8 cellular contexts compared by ENCODE assay signal in the genomic region with DNA sequence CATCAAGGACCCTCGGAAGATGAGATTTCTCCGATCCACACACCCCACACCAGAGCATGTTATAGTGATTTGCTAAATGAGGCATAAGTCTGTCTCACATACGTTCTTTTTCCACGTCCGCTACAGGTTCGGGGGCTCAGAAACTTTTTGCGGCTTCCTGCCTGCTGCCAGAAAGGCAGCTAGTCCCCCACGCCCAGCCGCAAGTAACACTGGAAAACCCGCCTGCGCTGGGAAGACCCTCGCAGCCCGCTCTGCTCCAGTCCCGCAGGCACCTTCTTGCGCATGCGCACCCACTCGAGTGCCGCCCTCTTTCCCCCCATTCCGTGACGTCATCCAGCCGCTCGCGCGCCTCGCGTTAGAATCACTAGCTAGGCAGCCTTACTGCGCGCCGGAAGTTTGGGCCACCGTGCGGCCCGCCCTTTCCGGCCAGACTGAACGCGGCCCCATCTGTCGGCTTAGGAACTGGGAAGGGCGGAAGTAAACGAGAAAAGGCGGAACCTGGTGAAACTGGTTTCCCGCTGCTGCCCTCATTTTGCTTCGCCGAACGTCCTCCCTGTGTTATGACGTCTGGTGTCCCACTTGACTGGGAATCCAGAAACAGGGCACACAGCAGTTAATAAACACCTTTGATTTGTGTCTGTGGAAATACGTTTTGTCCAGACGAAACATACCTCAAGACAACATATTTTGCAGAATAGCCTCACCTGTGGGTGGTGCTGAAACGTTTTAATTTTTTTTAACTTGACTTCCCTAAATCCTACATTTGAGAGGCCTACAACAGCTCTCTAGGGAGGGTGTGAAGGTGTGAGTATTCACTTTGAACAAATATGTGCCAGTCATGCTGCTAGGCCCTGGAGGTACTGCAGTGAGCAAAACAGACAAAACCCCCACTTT.
DNase-seq lines count a peak whose midpoint lies in the region; ATAC-seq and TF ChIP-seq lines count a peak whose summit lies in the region.

C1orf74 (minus strand) TSS at position 284 of the 894 bp plus-strand sequence. CDS start 925 bp downstream, outside the sequence.

- H3K36me3 Mint-ChIP-seq in central memory CD8-positive, alpha-beta T cell (ENCODE audit: insufficient read depth), result peaks cover 25% of the 10 kb centered on the region

- no peaks in the 10 kb centered on the region for H3K9me3 Mint-ChIP-seq in central memory CD8-positive, alpha-beta T cell

- peak within 1 kb of the TSS; percentile 98 for H3K27ac Mint-ChIP-seq in central memory CD8-positive, alpha-beta T cell (ENCODE audit: low read depth)

- H3K27me3 Mint-ChIP-seq in central memory CD8-positive, alpha-beta T cell, result peaks cover 12% of the 10 kb centered on the region

- H3K4me1 Mint-ChIP-seq in central memory CD8-positive, alpha-beta T cell, result peaks cover 18% of the 10 kb centered on the region

- H3K4me3 Mint-ChIP-seq in central memory CD8-positive, alpha-beta T cell, result peak within 1 kb of the TSS; percentile 86

- peak; percentile 98 for ATAC-seq in GM19025 (IDR thresholded peaks at IDR 0.05; ENCODE audit: low read depth, unreplicated experiment)
- peak; percentile 100 for ATAC-seq in HG03280 (IDR thresholded peaks at IDR 0.05; ENCODE audit: unreplicated experiment)
- ATAC-seq in central memory CD8-positive, alpha-beta T cell (replicated peaks; ENCODE audit: extremely low read depth, poor library complexity, severe bottlenecking), result peak; percentile 99

- no peak for TF ChIP-seq CTCF in AG09319 (IDR thresholded peaks at IDR 0.05; ENCODE audit: low read depth, low read length)

- DNase-seq in AG09319 (ENCODE audit: extremely low read depth, low read depth) (peak; percentile 94), NCI-H345 (lab: John Stamatoyannopoulos, UW) (peak; percentile 99), inferior parietal cortex (ENCODE audit: extremely low spot score) (peak; percentile 99), smooth muscle cell of the brain vasculature (ENCODE audit: low read depth, low spot score) (peak; percentile 95)
- peak; percentile 97 to 99 (median 98) for DNase-seq in activated CD4-positive, CD25-positive, alpha-beta regulatory T cell (lab: John Stamatoyannopoulos, UW)
- DNase-seq in central memory CD8-positive, alpha-beta T cell (ENCODE audit: low spot score in 2 of 2), result peak; percentile 99

Comparison
In these comparisons a context has a peak if more than half of its experiments do, and no peak if none do; other contexts are left out.
1. Peak in every context shown above with its lines: DNase-seq and ATAC-seq.